17 cellular contexts compared by ENCODE assay signal in the genomic region with DNA sequence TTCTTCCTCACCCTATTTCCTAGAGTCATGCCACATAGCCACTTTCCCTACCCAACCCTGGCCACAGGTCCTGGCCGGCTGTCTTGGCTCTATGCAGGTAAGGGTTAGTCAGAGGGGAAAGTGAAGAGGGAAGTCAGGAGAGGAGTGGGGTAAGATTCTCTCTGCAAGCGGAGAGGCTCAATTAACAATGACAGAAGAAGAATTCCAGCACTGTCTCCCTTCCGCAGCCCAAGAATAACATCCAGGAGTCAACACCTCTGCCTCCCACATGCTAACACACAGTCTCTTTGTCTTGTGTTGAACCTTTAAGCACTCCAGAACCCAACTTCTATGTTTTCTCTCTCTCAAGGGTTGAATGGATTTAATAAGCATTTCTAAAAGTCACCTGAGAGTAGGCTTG.
A peak's percentile ranks its signal among the peaks of the same experiment; 100 is the strongest.
DNase-seq lines count a peak whose midpoint lies in the region; ATAC-seq and TF ChIP-seq lines count a peak whose summit lies in the region.
"Had no signal": no experiment of that assay in that cellular context is flagged by ENCODE, and none has a peak within 500 bp of the region (broad histone marks: within the 10 kb centered on the region; RNA-seq: fewer than 3 reads in every experiment).

No MANE protein-coding gene starts in this region.

- H3K4me2 ChIP-seq in GM23338 (no peak overlapping the region), mammary epithelial cell (ENCODE audit: insufficient read depth, low read depth, low read length) (no peak overlapping the region)

- no peaks in the 10 kb centered on the region for H3K27me3 ChIP-seq in GM23338 (ENCODE audit: insufficient read depth)
- H3K27me3 ChIP-seq in mammary epithelial cell (ENCODE audit: insufficient read depth, low read length) = no peaks in the 10 kb centered on the region
- H3K27me3 ChIP-seq: BLaER1 treated with 17β-estradiol and CSF1 and Interleukin-3, amounts not matched to agents 10 nM and 100 nM had no signal

- H3K9me3 Mint-ChIP-seq in GM23338 (no peaks in the 10 kb centered on the region; the same call in 2 of the 3 replicates), nephron (no peaks in the 10 kb centered on the region)
- no peaks in the 10 kb centered on the region for H3K9me3 Mint-ChIP-seq in activated CD8-positive, alpha-beta memory T cell treated with anti-CD3 and anti-CD28 coated beads, Interleukin-2, amount 10 ng/mL, durations not matched to agents 7 days and 5 days (ENCODE audit: low read depth)
- no peaks in the 10 kb centered on the region for H3K9me3 Mint-ChIP-seq in activated CD4-positive, alpha-beta T cell treated with anti-CD3 and anti-CD28 coated beads for 36 hours (ENCODE audit: low read depth)
- H3K9me3 Mint-ChIP-seq: CD8-positive, alpha-beta T cell; HFFc6 had no signal

- BruUV-seq in mammary epithelial cell (replicated peaks; lab: Mats Ljungman, UMichigan) = no TSS peak

- intact Hi-C loops in mammary epithelial cell (cut with micrococcal nuclease) = no loop called here
- intact Hi-C loops in activated CD4-positive, alpha-beta T cell treated with anti-CD3 and anti-CD28 coated beads for 36 hours (cut with DNase I, micrococcal nuclease) = no loop called here

- H3K27me3 Mint-ChIP-seq in GM23338 (ENCODE audit: insufficient read depth, low read depth, poor library complexity) (peaks cover 2% of the 10 kb centered on the region), nephron (ENCODE audit: low read depth) (no peaks in the 10 kb centered on the region)
- peaks cover 8% of the 10 kb centered on the region for H3K27me3 Mint-ChIP-seq in activated CD8-positive, alpha-beta memory T cell treated with anti-CD3 and anti-CD28 coated beads, Interleukin-2, amount 10 ng/mL, durations not matched to agents 7 days and 5 days
- no peaks in the 10 kb centered on the region for H3K27me3 Mint-ChIP-seq in activated CD4-positive, alpha-beta T cell treated with anti-CD3 and anti-CD28 coated beads for 36 hours
- H3K27me3 Mint-ChIP-seq: B cell had no signal

- no peaks in the 10 kb centered on the region for H3K36me3 Mint-ChIP-seq in GM23338 (ENCODE audit: low read depth)
- no peaks in the 10 kb centered on the region for H3K36me3 Mint-ChIP-seq in nephron (ENCODE audit: low read depth)
- no peaks in the 10 kb centered on the region for H3K36me3 Mint-ChIP-seq in activated CD8-positive, alpha-beta memory T cell treated with anti-CD3 and anti-CD28 coated beads, Interleukin-2, amount 10 ng/mL, durations not matched to agents 7 days and 5 days
- no peaks in the 10 kb centered on the region for H3K36me3 Mint-ChIP-seq in activated CD4-positive, alpha-beta T cell treated with anti-CD3 and anti-CD28 coated beads for 36 hours (ENCODE audit: low read depth)
- H3K36me3 Mint-ChIP-seq: CD8-positive, alpha-beta T cell had no signal

- WGBS in mammary epithelial cell (ENCODE audit: low coverage, missing lambda C conversion rate) = 14% methylated on average over 3 of the region's 3 CpGs

- POLR2A ChIA-PET in activated CD4-positive, alpha-beta T cell treated with anti-CD3 and anti-CD28 coated beads for 36 hours (lab: Charles Lee) = no interaction called here

- H3K36me3 ChIP-seq in GM23338 (ENCODE audit: insufficient read depth) = no peaks in the 10 kb centered on the region
- no peaks in the 10 kb centered on the region for H3K36me3 ChIP-seq in mammary epithelial cell (ENCODE audit: insufficient read depth, low read length)
- H3K36me3 ChIP-seq: BLaER1 treated with 17β-estradiol and CSF1 and Interleukin-3, amounts not matched to agents 10 nM and 100 nM had no signal

- CTCF ChIA-PET in mammary epithelial cell (lab: Charles Lee; ENCODE audit: low non-redundant PET) = no interaction called here
- CTCF ChIA-PET in activated CD8-positive, alpha-beta memory T cell treated with anti-CD3 and anti-CD28 coated beads, Interleukin-2, amount 10 ng/mL, durations not matched to agents 7 days and 5 days (lab: Charles Lee) = no interaction called here
- CTCF ChIA-PET in activated CD4-positive, alpha-beta T cell treated with anti-CD3 and anti-CD28 coated beads for 36 hours (lab: Charles Lee) = interaction anchor here (0.6 to 0.8 kb wide), 2 partner anchors 11 to 335 kb away, joined by 3 to 4 read pairs; no protein-coding TSS in a partner anchor

- H3K4me1 Mint-ChIP-seq in GM23338 = peaks cover 20% of the 10 kb centered on the region
- peaks cover 25% of the 10 kb centered on the region for H3K4me1 Mint-ChIP-seq in nephron
- no peaks in the 10 kb centered on the region for H3K4me1 Mint-ChIP-seq in activated CD8-positive, alpha-beta memory T cell treated with anti-CD3 and anti-CD28 coated beads, Interleukin-2, amount 10 ng/mL, durations not matched to agents 7 days and 5 days
- no peaks in the 10 kb centered on the region for H3K4me1 Mint-ChIP-seq in activated CD4-positive, alpha-beta T cell treated with anti-CD3 and anti-CD28 coated beads for 36 hours

- H2AFZ ChIP-seq in GM23338 = 0 out of 2 replicates have a peak overlapping the region, but pooled peaks have one; percentile 38
- no peak overlapping the region for H2AFZ ChIP-seq in mammary epithelial cell (ENCODE audit: low read depth, low read length)

- H3K4me3 ChIP-seq in GM23338 (no peak overlapping the region), mammary epithelial cell (replicated peaks in 1 of 3; ENCODE audit: insufficient read depth in 1 of 3, low read depth in 2 of 3, low read length in 3 of 3) (no peak overlapping the region), skin epidermis (no peak overlapping the region)
- H3K4me3 ChIP-seq: BLaER1 treated with 17β-estradiol and CSF1 and Interleukin-3, amounts not matched to agents 10 nM and 100 nM had no signal

- H4K20me1 ChIP-seq in GM23338 (replicated peaks; ENCODE audit: insufficient read depth) (no peaks in the 10 kb centered on the region), mammary epithelial cell (ENCODE audit: insufficient read depth, low read length) (no peaks in the 10 kb centered on the region)
- H4K20me1 ChIP-seq: BLaER1 treated with 17β-estradiol and CSF1 and Interleukin-3, amounts not matched to agents 10 nM and 100 nM had no signal

- no peaks in the 10 kb centered on the region for H3F3A ChIP-seq in GM23338 (replicated peaks; ENCODE audit: low read depth)

- H3K4me1 ChIP-seq in GM23338 (ENCODE audit: insufficient read depth) (peaks cover 17% of the 10 kb centered on the region), mammary epithelial cell (ENCODE audit: insufficient read depth, low read length) (no peaks in the 10 kb centered on the region)

- in situ Hi-C loops in mammary epithelial cell (cut with MboI; ENCODE audit: low sequenced_read_pairs in 2 of 2) = no loop called here

- H3K27ac ChIP-seq in GM23338 (ENCODE audit: low read depth) (no peak overlapping the region), mammary epithelial cell (ENCODE audit: insufficient read depth, low read depth, low read length) (no peak overlapping the region), skin epidermis (peak overlapping the region in 14 of 21 experiments; percentile 2 to 85 (median 54))
- H3K27ac ChIP-seq: BLaER1 treated with 17β-estradiol and CSF1 and Interleukin-3, amounts not matched to agents 10 nM and 100 nM had no signal

- no peak overlapping the region for H3K27ac Mint-ChIP-seq in GM23338
- peak overlapping the region; percentile 37 to 54 (median 37) for H3K27ac Mint-ChIP-seq in nephron
- H3K27ac Mint-ChIP-seq in activated CD8-positive, alpha-beta memory T cell treated with anti-CD3 and anti-CD28 coated beads, Interleukin-2, amount 10 ng/mL, durations not matched to agents 7 days and 5 days = no peak overlapping the region
- no peak overlapping the region for H3K27ac Mint-ChIP-seq in activated CD4-positive, alpha-beta T cell treated with anti-CD3 and anti-CD28 coated beads for 36 hours
- H3K27ac Mint-ChIP-seq: B cell; CD8-positive, alpha-beta T cell; HFFc6 had no signal

- ATAC-seq in GM23338 = no peak
- no peak for ATAC-seq in activated CD8-positive, alpha-beta memory T cell treated with anti-CD3 and anti-CD28 coated beads, Interleukin-2, amount 10 ng/mL, durations not matched to agents 7 days and 5 days
- ATAC-seq in activated CD4-positive, alpha-beta T cell treated with anti-CD3 and anti-CD28 coated beads for 36 hours = no peak
- ATAC-seq: CD8-positive, alpha-beta T cell; HCT116 had no signal

- 0 out of 2 replicates have a peak, but pooled peaks cover 5% of the 10 kb centered on the region for H3K9me2 ChIP-seq in GM23338 (ENCODE audit: insufficient read depth)

- no peak overlapping the region for H3K9ac ChIP-seq in mammary epithelial cell (ENCODE audit: insufficient read depth, low read length)
- H3K9ac ChIP-seq: BLaER1 treated with 17β-estradiol and CSF1 and Interleukin-3, amounts not matched to agents 10 nM and 100 nM had no signal

- H3K9me3 ChIP-seq in mammary epithelial cell (replicated peaks; ENCODE audit: insufficient read depth, low read length) = no peaks in the 10 kb centered on the region

- H3K79me2 ChIP-seq in GM23338 (replicated peaks; ENCODE audit: insufficient read depth) (no peaks in the 10 kb centered on the region), mammary epithelial cell (ENCODE audit: insufficient read depth, low read length) (no peaks in the 10 kb centered on the region)

- H3K4me3 Mint-ChIP-seq in GM23338 = no peak overlapping the region
- no peak overlapping the region for H3K4me3 Mint-ChIP-seq in nephron
- H3K4me3 Mint-ChIP-seq in activated CD8-positive, alpha-beta memory T cell treated with anti-CD3 and anti-CD28 coated beads, Interleukin-2, amount 10 ng/mL, durations not matched to agents 7 days and 5 days = no peak overlapping the region
- no peak overlapping the region for H3K4me3 Mint-ChIP-seq in activated CD4-positive, alpha-beta T cell treated with anti-CD3 and anti-CD28 coated beads for 36 hours
- H3K4me3 Mint-ChIP-seq: B cell; CD8-positive, alpha-beta T cell; HFFc6 had no signal

- dilution Hi-C loops in mammary epithelial cell (cut with HindIII; ENCODE audit: low sequenced_read_pairs) = no loop called here

- no peak for TF ChIP-seq CTCF in GM23338 (conservative IDR thresholded peaks at IDR 0.05; ENCODE audit: low read depth in 2 of 2)
- TF ChIP-seq CTCF in mammary epithelial cell (conservative IDR thresholded peaks at IDR 0.05 in 1 of 2, IDR thresholded peaks at IDR 0.05 in 1 of 2; ENCODE audit: extremely low read depth in 1 of 2, insufficient read depth in 1 of 2, low read depth in 1 of 2, low read length in 2 of 2) = no peak
- no peak for TF ChIP-seq CTCF in nephron (IDR thresholded peaks at IDR 0.05; ENCODE audit: unreplicated experiment in 3 of 3)

- DNase-seq in GM23338 (ENCODE audit: low spot score) (no peak), mammary epithelial cell (peak; percentile 14), NCI-H1092 treated with DMSO at 0.1 percent for 48 hours (lab: John Stamatoyannopoulos, UW) (no peak)
- DNase-seq in activated CD8-positive, alpha-beta memory T cell treated with anti-CD3 and anti-CD28 coated beads, Interleukin-2, amount 10 ng/mL, durations not matched to agents 7 days and 5 days = no peak
- DNase-seq in activated CD4-positive, alpha-beta T cell treated with anti-CD3 and anti-CD28 coated beads for 36 hours = no peak
- DNase-seq: Calu3; CD8-positive, alpha-beta T cell; DMS79 treated with DMSO at 0.1 percent for 48 hours; GF-D8; GOT3; H7; HFFc6 had no signal

TF ChIP-seq in GM23338, 12 proteins besides CTCF, POLR2A, EP300 and RAD21 (continues in another document):
- TF ChIP-seq EZH2phosphoT487 (IDR thresholded peaks at IDR 0.05; ENCODE audit: unreplicated experiment) (no peak), ZNF114 (CRISPR knock-in tag; IDR thresholded peaks at IDR 0.05) (no peak), ZNF331 (CRISPR knock-in tag; IDR thresholded peaks at IDR 0.05; ENCODE audit: low read depth) (no peak), EZH2 (IDR thresholded peaks at IDR 0.05; ENCODE audit: low read depth, unreplicated experiment) (no peak)

Comparison
In these comparisons a context has a peak if more than half of its experiments do, and no peak if none do; other contexts are left out.
1. H3K27ac ChIP-seq: peak in skin epidermis (14 of 21); none in GM23338 (single experiment) and mammary epithelial cell (single experiment).
2. H3K27ac Mint-ChIP-seq: peak in nephron (3 of 3); none in GM23338 (single experiment), activated CD8-positive, alpha-beta memory T cell treated with anti-CD3 and anti-CD28 coated beads, Interleukin-2, amount 10 ng/mL, durations not matched to agents 7 days and 5 days (single experiment) and activated CD4-positive, alpha-beta T cell treated with anti-CD3 and anti-CD28 coated beads for 36 hours (single experiment).